In the genomic region with DNA sequence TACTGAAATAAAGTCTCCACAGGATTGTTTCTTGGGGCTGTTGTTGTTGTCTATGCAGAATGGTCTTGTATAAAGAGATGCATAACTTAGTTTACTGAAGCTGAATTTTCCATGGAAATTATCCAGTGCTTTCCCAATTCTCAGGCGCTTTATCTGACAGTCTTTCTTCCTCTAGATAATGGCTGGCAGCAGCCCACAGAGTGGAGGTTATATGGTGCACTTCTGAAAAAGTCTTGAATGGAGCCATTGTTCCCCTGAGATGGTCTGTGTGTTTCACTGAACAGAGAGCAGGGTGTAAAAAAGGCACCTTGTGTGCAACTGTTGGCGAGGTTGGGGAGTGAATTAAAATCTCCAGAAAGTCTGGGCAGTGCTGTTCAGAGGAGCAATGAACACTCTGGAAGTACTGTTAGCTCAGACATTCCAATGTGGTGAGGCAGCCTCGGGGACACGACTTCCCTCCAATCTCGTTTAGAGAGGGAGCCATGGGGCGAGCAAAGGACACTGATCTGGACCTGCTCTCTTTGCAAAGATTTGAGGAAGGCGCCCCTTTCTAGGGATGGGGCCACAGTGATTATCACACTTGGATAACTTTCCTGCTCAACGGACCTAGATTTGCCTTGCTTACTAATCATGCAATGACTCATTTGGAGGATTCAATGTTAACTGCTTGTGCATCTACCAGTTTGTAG, we compare ENCODE assay signal across 10 cellular contexts. TPM values are rescaled to one million over a fixed set of nuclear protein-coding genes. Genes with fewer than 3 reads are reported as not detected.
DNase-seq lines count a peak whose midpoint lies in the region; ATAC-seq and TF ChIP-seq lines count a peak whose summit lies in the region.
"Had no signal": no experiment of that assay in that cellular context is flagged by ENCODE, and none has a peak within 500 bp of the region (broad histone marks: within the 10 kb centered on the region; RNA-seq: fewer than 3 reads in every experiment).

No MANE protein-coding gene starts in this region.

- no peaks in the 10 kb centered on the region for H3K36me3 ChIP-seq in A673 (ENCODE audit: insufficient read depth, low read length, poor library complexity, severe bottlenecking)

- H3K27me3 ChIP-seq in A673 (replicated peaks; ENCODE audit: insufficient read depth, low read depth, low read length, poor library complexity): peaks cover 61% of the 10 kb centered on the region

- intact Hi-C loops in A673 (cut with micrococcal nuclease; ENCODE audit: unreplicated experiment): no loop called here

- no peak for TF ChIP-seq CTCF in A673 (conservative IDR thresholded peaks at IDR 0.05; ENCODE audit: low read depth, low read length)

- no peak overlapping the region for H3K27ac ChIP-seq in A673 (ENCODE audit: low read depth, low read length, poor library complexity, severe bottlenecking)
- H3K27ac ChIP-seq: SK-N-MC had no signal

- CTCF ChIA-PET in A673 (lab: Charles Lee): no interaction called here

- H3K4me3 ChIP-seq in A673 (ENCODE audit: low read depth, low read length, poor library complexity, severe bottlenecking): no peak overlapping the region
- H3K4me3 ChIP-seq: SK-N-MC had no signal

- ATAC-seq in GM21515 (IDR thresholded peaks at IDR 0.05; ENCODE audit: unreplicated experiment) (no peak), HG02588 (IDR thresholded peaks at IDR 0.05; ENCODE audit: unreplicated experiment) (no peak)

- no peaks in the 10 kb centered on the region for H3K9me3 ChIP-seq in A673 (ENCODE audit: low read depth, low read length, poor library complexity, severe bottlenecking)

- no peaks in the 10 kb centered on the region for H3K4me1 ChIP-seq in A673 (ENCODE audit: insufficient read depth, low read length, poor library complexity, severe bottlenecking)

- BruUV-seq in A673 (replicated peaks; lab: Mats Ljungman, UMichigan): no TSS peak

- POLR2A ChIA-PET in A673 (lab: Charles Lee; ENCODE audit: low non-redundant PET): no interaction called here

- DNase-seq in A673 (ENCODE audit: low spot score) (peak; percentile 40), NCI-H526 treated with DMSO at 0.1 percent for 48 hours (lab: John Stamatoyannopoulos, UW) (peak; percentile 13), fibroblast of gingiva (ENCODE audit: low read depth) (peak; percentile 43), mucosa of gallbladder (ENCODE audit: low spot score) (peak; percentile 48), NCI-H1048 (lab: John Stamatoyannopoulos, UW) (no peak), NCI-H82 (lab: John Stamatoyannopoulos, UW) (no peak)
- DNase-seq: GOT3 had no signal

RNA-seq across cellular contexts. Expression of a gene that starts 2.0 kb away (rescaled TPM):
- total RNA-seq in A673 (2021): 0.26 and 0.31 TPM in 2 replicates
- 3.5 TPM for total RNA-seq in mucosa of gallbladder

Comparison
In these comparisons a context has a peak if more than half of its experiments do, and no peak if none do; other contexts are left out.
1. DNase-seq: peak in A673 (single experiment), NCI-H526 treated with DMSO at 0.1 percent for 48 hours (single experiment), fibroblast of gingiva (single experiment) and mucosa of gallbladder (single experiment); none in NCI-H1048 (single experiment) and NCI-H82 (single experiment).